35 cellular contexts compared by ENCODE assay signal in the genomic region with DNA sequence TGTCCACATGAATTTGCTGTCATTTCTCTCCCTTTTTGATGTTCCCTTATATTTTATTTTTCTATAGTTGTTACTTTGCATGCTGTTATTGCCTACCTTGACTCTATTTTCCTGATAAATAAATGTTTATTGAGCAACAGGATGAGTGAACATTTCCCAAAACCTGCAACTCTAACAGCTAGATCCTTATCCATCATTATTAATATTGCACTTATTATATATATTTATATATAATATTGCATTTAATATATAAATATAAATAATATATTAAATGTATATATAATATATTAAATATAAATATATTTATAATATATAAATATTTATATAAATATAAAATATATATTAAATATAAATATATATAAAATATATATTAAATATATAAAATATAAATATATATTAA.
"Had no signal": no experiment of that assay in that cellular context is flagged by ENCODE, and none has a peak within 500 bp of the region (broad histone marks: within the 10 kb centered on the region; RNA-seq: fewer than 3 reads in every experiment).

No MANE protein-coding gene starts in this region.

- H3K36me3 Mint-ChIP-seq: activated naive CD4-positive, alpha-beta T cell treated with anti-CD3 and anti-CD28 coated beads, Interleukin-2, amount 10 ng/mL, durations not matched to agents 7 days and 5 days; activated naive CD4-positive, alpha-beta T cell treated with anti-CD3 and anti-CD28 coated beads, Interleukin-2, amount 50 U/mL, for 24 hours; activated naive CD4-positive, alpha-beta T cell treated with anti-CD3 and anti-CD28 coated beads, Interleukin-2, amount 50 U/mL, for 72 hours; activated naive CD8-positive, alpha-beta T cell; activated naive CD8-positive, alpha-beta T cell treated with anti-CD3 and anti-CD28 coated beads for 36 hours; activated naive CD8-positive, alpha-beta T cell treated with anti-CD3 and anti-CD28 coated beads, Interleukin-2, amount 10 ng/mL, durations not matched to agents 7 days and 5 days; brain had no signal

- H3K4me3 ChIP-seq: adrenal gland, ascending aorta, body of pancreas, breast epithelium, cardiac muscle cell had no signal

- H3K4me3 Mint-ChIP-seq: activated naive CD4-positive, alpha-beta T cell treated with anti-CD3 and anti-CD28 coated beads for 36 hours; activated naive CD4-positive, alpha-beta T cell treated with anti-CD3 and anti-CD28 coated beads, Interleukin-2, amount 10 ng/mL, durations not matched to agents 7 days and 5 days; activated naive CD4-positive, alpha-beta T cell treated with anti-CD3 and anti-CD28 coated beads, Interleukin-2, amount 50 U/mL, for 24 hours; activated naive CD8-positive, alpha-beta T cell; activated naive CD8-positive, alpha-beta T cell treated with anti-CD3 and anti-CD28 coated beads for 36 hours; activated naive CD8-positive, alpha-beta T cell treated with anti-CD3 and anti-CD28 coated beads, Interleukin-2, amount 10 ng/mL, durations not matched to agents 7 days and 5 days; activated naive CD8-positive, alpha-beta T cell treated with anti-CD3 and anti-CD28 coated beads, Interleukin-2, amount 50 U/mL, for 24 hours; activated T-cell treated with anti-CD3 and anti-CD28 coated beads, Interleukin-2, amount 50 U/mL, for 24 hours; activated T-cell treated with anti-CD3 and anti-CD28 coated beads, Interleukin-2, amount 50 U/mL, for 4 hours; activated T-cell treated with anti-CD3 and anti-CD28 coated beads, Interleukin-2, amount 50 U/mL, for 72 hours; activated T-helper 1 cell treated with anti-CD3 and anti-CD28 coated beads, Interleukin-12 subunit alpha, Interleukin-12 subunit beta, Interleukin-2, Interleukin-4 antibody, amounts not matched to agents 30 ng/mL and 10 ng/mL and 1 ng/mL, durations not matched to agents 14 hours and 24 hours and 36 hours; activated T-helper 17 cell treated with anti-CD3 and anti-CD28 coated beads, Interleukin-2, amount 50 U/mL, for 72 hours; brain; central memory CD8-positive, alpha-beta T cell had no signal

- H3K4me1 Mint-ChIP-seq: activated naive CD4-positive, alpha-beta T cell treated with anti-CD3 and anti-CD28 coated beads, Interleukin-2, amount 10 ng/mL, durations not matched to agents 7 days and 5 days; activated naive CD4-positive, alpha-beta T cell treated with anti-CD3 and anti-CD28 coated beads, Interleukin-2, amount 50 U/mL, for 24 hours; activated naive CD8-positive, alpha-beta T cell treated with anti-CD3 and anti-CD28 coated beads for 36 hours; activated naive CD8-positive, alpha-beta T cell treated with anti-CD3 and anti-CD28 coated beads, Interleukin-2, amount 10 ng/mL, durations not matched to agents 7 days and 5 days; activated naive CD8-positive, alpha-beta T cell treated with anti-CD3 and anti-CD28 coated beads, Interleukin-2, amount 50 U/mL, for 24 hours; activated T-helper 17 cell treated with anti-CD3 and anti-CD28 coated beads, Interleukin-2, amount 50 U/mL, for 72 hours; central memory CD8-positive, alpha-beta T cell had no signal

- H3K4me1 ChIP-seq: adrenal gland, ascending aorta, body of pancreas, breast epithelium had no signal

- H3K27me3 Mint-ChIP-seq: activated naive CD4-positive, alpha-beta T cell treated with anti-CD3 and anti-CD28 coated beads, Interleukin-2, amount 10 ng/mL, durations not matched to agents 7 days and 5 days; activated naive CD8-positive, alpha-beta T cell; activated naive CD8-positive, alpha-beta T cell treated with anti-CD3 and anti-CD28 coated beads for 36 hours; activated naive CD8-positive, alpha-beta T cell treated with anti-CD3 and anti-CD28 coated beads, Interleukin-2, amount 10 ng/mL, durations not matched to agents 7 days and 5 days; activated naive CD8-positive, alpha-beta T cell treated with anti-CD3 and anti-CD28 coated beads, Interleukin-2, amount 50 U/mL, for 24 hours; activated T-cell treated with anti-CD3 and anti-CD28 coated beads, Interleukin-2, amount 50 U/mL, for 24 hours; activated T-helper 17 cell treated with anti-CD3 and anti-CD28 coated beads, Interleukin-2, amount 50 U/mL, for 72 hours; central memory CD8-positive, alpha-beta T cell had no signal

- H3K27ac Mint-ChIP-seq: activated naive CD4-positive, alpha-beta T cell treated with anti-CD3 and anti-CD28 coated beads for 36 hours; activated naive CD4-positive, alpha-beta T cell treated with anti-CD3 and anti-CD28 coated beads, Interleukin-2, amount 10 ng/mL, durations not matched to agents 7 days and 5 days; activated naive CD4-positive, alpha-beta T cell treated with anti-CD3 and anti-CD28 coated beads, Interleukin-2, amount 50 U/mL, for 24 hours; activated naive CD4-positive, alpha-beta T cell treated with anti-CD3 and anti-CD28 coated beads, Interleukin-2, amount 50 U/mL, for 72 hours; activated naive CD8-positive, alpha-beta T cell; activated naive CD8-positive, alpha-beta T cell treated with anti-CD3 and anti-CD28 coated beads for 36 hours; activated naive CD8-positive, alpha-beta T cell treated with anti-CD3 and anti-CD28 coated beads, Interleukin-2, amount 10 ng/mL, durations not matched to agents 7 days and 5 days; activated naive CD8-positive, alpha-beta T cell treated with anti-CD3 and anti-CD28 coated beads, Interleukin-2, amount 50 U/mL, for 24 hours; activated T-cell treated with anti-CD3 and anti-CD28 coated beads, Interleukin-2, amount 50 U/mL, for 24 hours; activated T-cell treated with anti-CD3 and anti-CD28 coated beads, Interleukin-2, amount 50 U/mL, for 72 hours; activated T-helper 1 cell treated with anti-CD3 and anti-CD28 coated beads, Interleukin-12 subunit alpha, Interleukin-12 subunit beta, Interleukin-2, Interleukin-4 antibody, amounts not matched to agents 30 ng/mL and 10 ng/mL and 1 ng/mL, durations not matched to agents 14 hours and 24 hours and 36 hours; activated T-helper 17 cell treated with anti-CD3 and anti-CD28 coated beads, Interleukin-2, amount 50 U/mL, for 72 hours; activated T-helper 2 cell treated with anti-CD3 and anti-CD28 coated beads, Interferon-gamma antibody, Interleukin-2, Interleukin-4, amounts not matched to agents 10 μg/mL and 5 μg/mL and 100 μg/mL, durations not matched to agents 14 hours and 24 hours and 36 hours; brain had no signal

- H3K27me3 ChIP-seq: adrenal gland, ascending aorta, body of pancreas, brain microvascular endothelial cell, breast epithelium, cardiac muscle cell had no signal

- H3K9me3 Mint-ChIP-seq: activated naive CD4-positive, alpha-beta T cell treated with anti-CD3 and anti-CD28 coated beads for 36 hours; activated naive CD4-positive, alpha-beta T cell treated with anti-CD3 and anti-CD28 coated beads, Interleukin-2, amount 10 ng/mL, durations not matched to agents 7 days and 5 days; activated naive CD4-positive, alpha-beta T cell treated with anti-CD3 and anti-CD28 coated beads, Interleukin-2, amount 50 U/mL, for 72 hours; activated naive CD8-positive, alpha-beta T cell treated with anti-CD3 and anti-CD28 coated beads for 36 hours; activated naive CD8-positive, alpha-beta T cell treated with anti-CD3 and anti-CD28 coated beads, Interleukin-2, amount 10 ng/mL, durations not matched to agents 7 days and 5 days; activated naive CD8-positive, alpha-beta T cell treated with anti-CD3 and anti-CD28 coated beads, Interleukin-2, amount 50 U/mL, for 24 hours; activated T-cell treated with anti-CD3 and anti-CD28 coated beads, Interleukin-2, amount 50 U/mL, for 24 hours; activated T-cell treated with anti-CD3 and anti-CD28 coated beads, Interleukin-2, amount 50 U/mL, for 4 hours; activated T-cell treated with anti-CD3 and anti-CD28 coated beads, Interleukin-2, amount 50 U/mL, for 72 hours; activated T-helper 1 cell treated with anti-CD3 and anti-CD28 coated beads, Interleukin-12 subunit alpha, Interleukin-12 subunit beta, Interleukin-2, Interleukin-4 antibody, amounts not matched to agents 30 ng/mL and 10 ng/mL and 1 ng/mL, durations not matched to agents 14 hours and 24 hours and 36 hours; activated T-helper 17 cell treated with anti-CD3 and anti-CD28 coated beads, Interleukin-2, amount 50 U/mL, for 72 hours; activated T-helper 2 cell treated with anti-CD3 and anti-CD28 coated beads, Interferon-gamma antibody, Interleukin-2, Interleukin-4, amounts not matched to agents 10 μg/mL and 5 μg/mL and 100 μg/mL, durations not matched to agents 14 hours and 24 hours and 36 hours; brain had no signal

- H3K27ac ChIP-seq: adrenal gland, ascending aorta, body of pancreas, brain microvascular endothelial cell, breast epithelium, cardiac muscle cell had no signal

- ATAC-seq: activated naive CD8-positive, alpha-beta T cell treated with anti-CD3 and anti-CD28 coated beads, Interleukin-2, amount 50 U/mL, for 24 hours; activated T-cell treated with anti-CD3 and anti-CD28 coated beads, Interleukin-2, amount 50 U/mL, for 4 hours; body of pancreas had no signal

- DNase-seq: activated effector memory CD4-positive, alpha-beta T cell treated with anti-CD3 and anti-CD28 coated beads, Interleukin-2, amount 50 U/mL, for 16 hours; activated effector memory CD4-positive, alpha-beta T cell treated with Interleukin-2 at 50 U/mL for 16 hours; activated gamma-delta T cell; activated gamma-delta T cell treated with Interleukin-2 at 50 U/mL for 16 hours; activated naive CD4-positive, alpha-beta T cell; activated naive CD4-positive, alpha-beta T cell treated with anti-CD3 and anti-CD28 coated beads, Interleukin-2, amount 50 U/mL, for 16 hours; activated naive CD4-positive, alpha-beta T cell treated with Interleukin-2 at 50 U/mL for 16 hours; activated naive CD8-positive, alpha-beta T cell treated with anti-CD3 and anti-CD28 coated beads for 36 hours; activated naive CD8-positive, alpha-beta T cell treated with anti-CD3 and anti-CD28 coated beads, Interleukin-2, amount 50 U/mL, for 24 hours; activated T-cell treated with anti-CD3 and anti-CD28 coated beads, Interleukin-2, amount 50 U/mL, for 24 hours; activated T-cell treated with anti-CD3 and anti-CD28 coated beads, Interleukin-2, amount 50 U/mL, for 4 hours; adrenal gland; amniotic stem cell; amygdala; anterior cingulate cortex; aorta; body of pancreas; caudate nucleus; cerebellar nuclear complex had no signal

- H3K9me3 ChIP-seq: adrenal gland, ascending aorta, body of pancreas, breast epithelium had no signal

- H3K36me3 ChIP-seq: adrenal gland, ascending aorta, brain microvascular endothelial cell, breast epithelium, cardiac muscle cell had no signal
